ENCODE assay signal across 1 cellular context in the genomic region with DNA sequence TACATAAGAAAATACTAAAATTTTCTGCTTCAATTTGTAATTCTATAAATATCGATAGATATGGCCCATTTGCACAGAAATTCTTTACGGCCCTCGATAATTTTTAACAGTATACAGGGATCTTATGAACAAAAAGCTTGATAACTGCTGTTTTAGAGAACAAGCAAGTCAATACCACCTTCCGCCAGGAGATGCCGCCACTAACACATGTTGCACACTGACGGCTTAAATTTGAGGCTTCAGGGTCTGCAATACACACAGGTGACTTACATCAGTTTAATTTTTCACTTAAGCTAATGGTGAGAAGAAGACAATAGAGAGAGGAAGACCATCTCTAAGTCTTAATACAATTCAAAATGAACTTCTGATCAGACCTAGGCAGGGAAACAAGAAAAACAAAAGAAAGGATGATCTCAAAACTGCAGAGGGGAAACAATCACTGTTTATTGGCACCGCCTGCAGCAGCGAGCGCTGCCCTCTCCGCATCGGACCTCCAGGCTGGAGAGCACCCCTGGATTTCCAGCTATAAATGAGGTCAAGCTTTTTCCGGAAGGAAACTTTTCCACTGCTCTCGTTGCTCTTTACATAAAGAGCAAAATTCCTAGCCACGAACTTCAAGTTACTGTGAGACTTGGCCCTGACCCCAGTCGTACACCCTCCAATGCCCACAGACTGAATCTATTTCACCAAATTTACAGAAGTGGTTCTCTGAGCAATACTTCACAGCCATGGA.
A peak's percentile ranks its signal among the peaks of the same experiment; 100 is the strongest.
TF ChIP-seq lines count a peak whose summit lies in the region.

No MANE protein-coding gene starts in this region.

TF ChIP-seq in K562, 482 proteins besides CTCF, POLR2A, EP300 and RAD21:
- TF ChIP-seq, protein P1, sequence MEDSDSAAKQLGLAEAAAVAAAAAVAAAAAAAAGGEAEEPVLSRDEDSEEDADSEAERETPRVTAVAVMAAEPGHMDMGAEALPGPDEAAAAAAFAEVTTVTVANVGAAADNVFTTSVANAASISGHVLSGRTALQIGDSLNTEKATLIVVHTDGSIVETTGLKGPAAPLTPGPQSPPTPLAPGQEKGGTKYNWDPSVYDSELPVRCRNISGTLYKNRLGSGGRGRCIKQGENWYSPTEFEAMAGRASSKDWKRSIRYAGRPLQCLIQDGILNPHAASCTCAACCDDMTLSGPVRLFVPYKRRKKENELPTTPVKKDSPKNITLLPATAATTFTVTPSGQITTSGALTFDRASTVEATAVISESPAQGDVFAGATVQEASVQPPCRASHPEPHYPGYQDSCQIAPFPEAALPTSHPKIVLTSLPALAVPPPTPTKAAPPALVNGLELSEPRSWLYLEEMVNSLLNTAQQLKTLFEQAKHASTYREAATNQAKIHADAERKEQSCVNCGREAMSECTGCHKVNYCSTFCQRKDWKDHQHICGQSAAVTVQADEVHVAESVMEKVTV (CRISPR knock-in tag; IDR thresholded peaks at IDR 0.05): peak; percentile 14; the same call in 1 of the 2 replicates
- no peak for TF ChIP-seq ZNF239 (CRISPR knock-in tag; IDR thresholded peaks at IDR 0.05)
- no peak for TF ChIP-seq ZFX (CRISPR knock-in tag; IDR thresholded peaks at IDR 0.05)
- TF ChIP-seq FOXJ3 (CRISPR knock-in tag; IDR thresholded peaks at IDR 0.05): no peak
- TF ChIP-seq, protein P2, sequence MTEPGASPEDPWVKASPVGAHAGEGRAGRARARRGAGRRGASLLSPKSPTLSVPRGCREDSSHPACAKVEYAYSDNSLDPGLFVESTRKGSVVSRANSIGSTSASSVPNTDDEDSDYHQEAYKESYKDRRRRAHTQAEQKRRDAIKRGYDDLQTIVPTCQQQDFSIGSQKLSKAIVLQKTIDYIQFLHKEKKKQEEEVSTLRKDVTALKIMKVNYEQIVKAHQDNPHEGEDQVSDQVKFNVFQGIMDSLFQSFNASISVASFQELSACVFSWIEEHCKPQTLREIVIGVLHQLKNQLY (CRISPR knock-in tag; conservative IDR thresholded peaks at IDR 0.05): no peak
- no peak for TF ChIP-seq RBM34 (IDR thresholded peaks at IDR 0.05; ENCODE audit: borderline replicate concordance, insufficient read depth, low read length)
- no peak for TF ChIP-seq PRPF4 (IDR thresholded peaks at IDR 0.05; ENCODE audit: insufficient read depth, low read depth, low read length, poor library complexity, severe bottlenecking)
- TF ChIP-seq MYC (IDR thresholded peaks at IDR 0.05; ENCODE audit: low read depth, low read length): no peak
- TF ChIP-seq MYC (CRISPR knock-in tag; IDR thresholded peaks at IDR 0.05; ENCODE audit: borderline replicate concordance, low read depth): no peak
- peak; percentile 22; the same call in 1 of the 2 replicates for TF ChIP-seq SMC3 (conservative IDR thresholded peaks at IDR 0.05; ENCODE audit: insufficient read depth, low read depth, low read length)
- TF ChIP-seq, protein P3, sequence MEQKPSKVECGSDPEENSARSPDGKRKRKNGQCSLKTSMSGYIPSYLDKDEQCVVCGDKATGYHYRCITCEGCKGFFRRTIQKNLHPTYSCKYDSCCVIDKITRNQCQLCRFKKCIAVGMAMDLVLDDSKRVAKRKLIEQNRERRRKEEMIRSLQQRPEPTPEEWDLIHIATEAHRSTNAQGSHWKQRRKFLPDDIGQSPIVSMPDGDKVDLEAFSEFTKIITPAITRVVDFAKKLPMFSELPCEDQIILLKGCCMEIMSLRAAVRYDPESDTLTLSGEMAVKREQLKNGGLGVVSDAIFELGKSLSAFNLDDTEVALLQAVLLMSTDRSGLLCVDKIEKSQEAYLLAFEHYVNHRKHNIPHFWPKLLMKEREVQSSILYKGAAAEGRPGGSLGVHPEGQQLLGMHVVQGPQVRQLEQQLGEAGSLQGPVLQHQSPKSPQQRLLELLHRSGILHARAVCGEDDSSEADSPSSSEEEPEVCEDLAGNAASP (IDR thresholded peaks at IDR 0.05): no peak
- TF ChIP-seq, protein P4, sequence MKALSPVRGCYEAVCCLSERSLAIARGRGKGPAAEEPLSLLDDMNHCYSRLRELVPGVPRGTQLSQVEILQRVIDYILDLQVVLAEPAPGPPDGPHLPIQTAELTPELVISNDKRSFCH (CRISPR knock-in tag; IDR thresholded peaks at IDR 0.05): no peak
- TF ChIP-seq, protein P4 (tag; IDR thresholded peaks at IDR 0.05): no peak
